ENCODE assay signal across 20 cellular contexts in the genomic region with DNA sequence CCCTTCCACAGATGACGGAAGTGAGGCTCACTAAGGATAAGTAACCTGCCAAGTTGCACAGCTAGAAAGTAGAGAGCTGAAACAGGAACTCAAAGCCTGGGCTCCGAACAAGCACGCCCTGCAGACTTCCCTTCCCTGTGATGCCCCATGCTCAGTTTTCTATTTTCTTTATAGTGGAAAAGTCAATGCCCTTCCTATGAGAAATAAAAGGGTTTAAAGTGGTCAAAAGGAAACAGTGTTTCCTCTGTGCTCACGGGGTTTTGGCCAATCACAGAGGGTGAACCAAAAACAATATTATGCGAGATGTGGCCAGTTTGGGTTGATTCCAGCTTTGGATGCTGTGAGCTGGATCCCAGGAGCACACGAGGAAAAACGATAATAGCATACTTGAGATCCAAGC. TPM values are rescaled to one million over a fixed set of nuclear protein-coding genes. Genes with fewer than 3 reads are reported as not detected.
A peak's percentile ranks its signal among the peaks of the same experiment; 100 is the strongest.
DNase-seq lines count a peak whose midpoint lies in the region; ATAC-seq and TF ChIP-seq lines count a peak whose summit lies in the region.
"Had no signal": no experiment of that assay in that cellular context is flagged by ENCODE, and none has a peak within 500 bp of the region (broad histone marks: within the 10 kb centered on the region; RNA-seq: fewer than 3 reads in every experiment).

No MANE protein-coding gene starts in this region.

- H3K9me3 ChIP-seq in prostate gland: no peaks in the 10 kb centered on the region
- H3K9me3 ChIP-seq: neutrophil had no signal

- no peak for TF ChIP-seq CTCF in prostate gland (IDR thresholded peaks at IDR 0.05)

- peak; percentile 28 for DNase-seq in epidermal melanocyte (ENCODE audit: insufficient read length, low spot score)
- DNase-seq in islet precursor cell: peak; percentile 9
- peak; percentile 80 for DNase-seq in stromal cell of bone marrow (ENCODE audit: low read depth)
- DNase-seq in prostate gland (ENCODE audit: low spot score): no peak
- no peak for DNase-seq in AG08395 (ENCODE audit: low spot score)
- DNase-seq in medulla oblongata (ENCODE audit: extremely low spot score): no peak
- DNase-seq: activated CD4-positive, alpha-beta T cell treated with anti-CD3 and anti-CD28 coated beads, Interleukin-2, amount 50 U/mL, for 1 hour; activated T-cell treated with anti-CD3 and anti-CD28 coated beads, Interleukin-2, amount 50 U/mL, for 1 hour; caudate nucleus; endodermal cell; midbrain; NCI-H2029 treated with DMSO at 0.1 percent for 48 hours; NCI-H526 treated with DMSO at 0.1 percent for 48 hours; stimulated activated CD4-positive, alpha-beta T cell treated with anti-CD3 and anti-CD28 coated beads, Interleukin-12 subunit alpha, Interleukin-12 subunit beta, amount 100 ng/mL, for 4 hours; stimulated activated naive B cell treated with anti-CD40 and anti-IgM and Interleukin-4, amounts not matched to agents 10 μg/mL and 1 μg/mL and 100 μg/mL, for 72 hours had no signal

- ATAC-seq in activated CD4-positive, CD25-positive, alpha-beta regulatory T cell treated with anti-CD3 and anti-CD28 coated beads, Interleukin-2, amount 50 U/mL, for 24 hours: no peak
- ATAC-seq: GM12878; GM23338; stimulated activated naive B cell treated with anti-CD40 and anti-IgM and Interleukin-4, amounts not matched to agents 10 μg/mL and 1 μg/mL and 100 μg/mL, for 72 hours had no signal

- no peaks in the 10 kb centered on the region for H3K36me3 ChIP-seq in prostate gland
- H3K36me3 ChIP-seq: neutrophil had no signal

- no peak overlapping the region for H3K27ac ChIP-seq in prostate gland
- H3K27ac ChIP-seq: neutrophil had no signal

- H3K27me3 ChIP-seq in prostate gland (replicated peaks; ENCODE audit: insufficient read depth): no peaks in the 10 kb centered on the region
- H3K27me3 ChIP-seq: neutrophil had no signal

- intact Hi-C loops in prostate gland (cut with DNase I): loop anchor here (5.0 to 10.0 kb wide), 2 partner anchors 44 to 58 kb away; partner anchors contain the start of gene DDR2

- no peak for TF ChIP-seq POLR2A in prostate gland (IDR thresholded peaks at IDR 0.05)

- H3K4me1 ChIP-seq in prostate gland (replicated peaks): no peaks in the 10 kb centered on the region

- no peak overlapping the region for H3K4me3 ChIP-seq in prostate gland
- H3K4me3 ChIP-seq: GM12878, GM23338 had no signal

- 57% methylated on average over 7 of the region's 7 CpGs for WGBS in prostate gland

TF ChIP-seq in PFSK-1, 5 proteins besides CTCF, POLR2A, EP300 and RAD21:
- TF ChIP-seq SIN3A (IDR thresholded peaks at IDR 0.05; ENCODE audit: borderline replicate concordance, insufficient read depth, low read length) (0 out of 2 replicates have a peak, but pooled peaks have one; percentile 9), TAF1 (IDR thresholded peaks at IDR 0.05; ENCODE audit: borderline replicate concordance, insufficient read depth, low read length) (no peak)

RNA-seq across cellular contexts. Expression of gene DDR2, which starts 44.5 kb away (rescaled TPM):
- polyA plus RNA-seq in PFSK-1 (2012; ENCODE audit: insufficient read length, low read depth): 88.3 TPM
- 10 to 100 TPM; 14.2 to 27.0 TPM for total RNA-seq in prostate gland

Comparison
In these comparisons a context has a peak if more than half of its experiments do, and no peak if none do; other contexts are left out.
1. DNase-seq: peak in epidermal melanocyte (single experiment), islet precursor cell (single experiment) and stromal cell of bone marrow (single experiment); none in prostate gland (single experiment), AG08395 (single experiment) and medulla oblongata (single experiment).